10 cellular contexts compared by ENCODE assay signal in the genomic region with DNA sequence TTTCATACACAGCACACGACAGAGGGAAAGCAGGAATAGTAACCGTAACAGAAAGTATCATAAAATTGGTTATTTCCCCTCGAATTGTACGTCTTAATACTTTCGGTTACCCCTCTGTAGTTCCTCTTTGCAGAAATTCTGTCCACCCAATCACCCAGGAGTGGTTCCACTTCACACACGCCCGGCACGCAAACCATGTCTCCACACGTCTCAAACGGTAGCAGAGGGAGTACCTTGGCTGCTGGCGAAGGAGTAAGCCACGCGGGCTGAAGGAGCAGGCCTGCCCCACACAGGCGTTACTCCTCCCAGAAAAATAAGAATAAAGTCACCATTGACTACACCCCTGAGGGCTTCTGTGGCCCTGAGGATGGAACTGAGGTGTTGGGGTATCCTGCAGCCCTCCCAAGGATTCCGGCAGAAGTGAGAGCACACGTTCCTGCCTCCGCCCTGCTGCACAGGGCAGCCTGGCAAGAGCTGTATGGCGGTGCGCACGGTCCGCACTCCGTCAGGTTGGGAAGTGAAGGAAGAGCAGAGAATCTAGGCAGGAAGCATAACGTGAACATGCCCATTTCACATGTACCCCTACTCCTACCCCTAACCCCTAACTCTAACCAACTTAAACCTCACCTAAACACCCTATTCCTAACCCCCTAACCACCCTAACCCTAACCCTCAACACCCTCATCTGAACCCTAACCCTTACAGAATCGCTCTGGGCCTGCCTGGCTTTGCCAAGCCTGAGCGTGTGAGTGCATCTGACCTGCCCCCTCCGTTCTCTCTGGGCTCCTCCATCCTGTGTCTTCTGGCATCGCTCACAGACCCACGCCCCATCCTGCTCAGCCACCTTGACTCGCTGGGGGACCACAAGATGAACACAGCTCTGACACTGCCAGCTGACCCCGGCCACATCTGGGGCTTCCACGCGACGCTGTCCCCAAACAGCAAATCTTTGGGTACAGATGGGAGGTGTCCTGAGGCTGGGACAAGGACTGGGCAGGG. TPM values are rescaled to one million over a fixed set of nuclear protein-coding genes. Genes with fewer than 3 reads are reported as not detected.
A peak's percentile ranks its signal among the peaks of the same experiment; 100 is the strongest.
DNase-seq lines count a peak whose midpoint lies in the region; ATAC-seq, FAIRE-seq and TF ChIP-seq lines count a peak whose summit lies in the region.
"Had no signal": no experiment of that assay in that cellular context is flagged by ENCODE, and none has a peak within 500 bp of the region (broad histone marks: within the 10 kb centered on the region; RNA-seq: fewer than 3 reads in every experiment).

No MANE protein-coding gene starts in this region.

- SMC1A ChIA-PET in GM12878 (lab: Charles Lee; ENCODE audit: uncharacterized antibody, unreplicated experiment) = interaction anchor here (1.3 to 3.9 kb wide), 6 partner anchors 17 to 115 kb away, joined by 3 to 31 read pairs (median 10); partner anchors contain the start of gene GPR146

- CTCF ChIA-PET in GM12878 (lab: Yijun Ruan, JAX) = interaction anchor here (1.0 to 9.7 kb wide), 3 partner anchors 69 to 113 kb away, joined by 3 to 77 read pairs (median 39); no protein-coding TSS in a partner anchor

- H3K27ac ChIP-seq in GM12878 (ENCODE audit: control insufficient read depth, insufficient read depth) (peak overlapping the region; percentile 81), stomach (no peak overlapping the region), coronary artery (no peak overlapping the region)

- DNase-seq in GM13976 (ENCODE audit: low spot score) = peak; percentile 90
- peak; percentile 86 for DNase-seq in GM12878 (ENCODE audit: low read depth, low spot score)
- DNase-seq in stomach = no peak
- no peak for DNase-seq in activated CD4-positive, alpha-beta T cell treated with anti-CD3 and anti-CD28 coated beads, Interleukin-2, amount 50 U/mL, for 1 hour
- no peak for DNase-seq in coronary artery (ENCODE audit: low spot score)
- no peak for DNase-seq in OCI-M2 (lab: John Stamatoyannopoulos, UW; ENCODE audit: unreplicated experiment)
- DNase-seq: NCI-H2171 treated with DMSO at 0.1 percent for 48 hours had no signal

- peak; percentile 97 for FAIRE-seq in GM12878 (lab: Jason Lieb, UNC)

- in situ Hi-C loops in GM13976 (cut with MboI; ENCODE audit: low sequenced_read_pairs, unreplicated experiment) (no loop called here), GM12878 (cut with MboI) (loop anchor here (5.0 kb wide), 2 partner anchors 35 to 65 kb away; no protein-coding TSS in a partner anchor)

- WGBS in GM12878 (ENCODE audit: insufficient coverage, insufficient replicate concordance, low lambda C conversion rate, missing lambda C conversion rate) = 56% methylated on average over 33 of the region's 33 CpGs
- WGBS in stomach, 5 donors = 81 to 91% (median 90%) methylated on average over 29 to 33 of the region's 33 CpGs

- H2AFZ ChIP-seq in GM12878 (ENCODE audit: control insufficient read depth, low read depth, low read length) = no peak overlapping the region

- peaks cover 4 to 5% of the 10 kb centered on the region in 2 experiments; a peak in 3 of 4 replicates for H3K36me3 ChIP-seq in GM12878 (ENCODE audit: control insufficient read depth in 2 of 2, insufficient read depth in 2 of 2, low read length in 1 of 2)
- peaks cover 0 to 9% (median 8%) of the 10 kb centered on the region in 4 donors for H3K36me3 ChIP-seq in stomach

- H3K9me3 ChIP-seq in GM12878 (replicated peaks; ENCODE audit: control insufficient read depth, insufficient read depth, low read length) (no peaks in the 10 kb centered on the region; the same call in 2 of the 3 replicates), stomach (no peaks in the 10 kb centered on the region)
- H3K9me3 ChIP-seq: upper lobe of left lung had no signal

- H3K27me3 ChIP-seq in GM12878 (replicated peaks in 1 of 2; ENCODE audit: control insufficient read depth in 2 of 2, insufficient read depth in 2 of 2, low read length in 1 of 2) (no peaks in the 10 kb centered on the region), stomach (no peaks in the 10 kb centered on the region)
- H3K27me3 ChIP-seq: upper lobe of left lung had no signal

- H3K9ac ChIP-seq in GM12878 (ENCODE audit: control insufficient read depth, insufficient read depth, low read length) = no peak overlapping the region; the same call in 1 of the 2 replicates

- H3K4me3 ChIP-seq in GM12878 (peak overlapping the region; percentile 13; the same call in 1 of the 2 replicates), stomach (no peak overlapping the region), coronary artery (no peak overlapping the region)
- H3K4me3 ChIP-seq: upper lobe of left lung had no signal

- RAD21 ChIA-PET in GM12878 (lab: Charles Lee; ENCODE audit: unreplicated experiment) = interaction anchor here (0.6 to 5.1 kb wide), 5 partner anchors 19 to 68 kb away, joined by 3 to 196 read pairs (median 4); no protein-coding TSS in a partner anchor

- POLR2A ChIA-PET in GM12878 (lab: Charles Lee) = interaction anchor here (1.0 to 3.0 kb wide), 3 partner anchors 23 to 70 kb away, joined by 7 to 40 read pairs (median 11); no protein-coding TSS in a partner anchor

- TF ChIP-seq EP300 in GM12878 (IDR thresholded peaks at IDR 0.05; ENCODE audit: borderline replicate concordance in 1 of 2, control insufficient read depth in 1 of 2, low read depth in 2 of 2, low read length in 2 of 2) (peak; percentile 98; a peak in 3 of 4 replicates), stomach (IDR thresholded peaks at IDR 0.05) (no peak)

- ATAC-seq in GM21360 (IDR thresholded peaks at IDR 0.05; ENCODE audit: unreplicated experiment) (peak; percentile 51), HG03135 (IDR thresholded peaks at IDR 0.05; ENCODE audit: unreplicated experiment) (peak; percentile 52), GM12878 (peak; percentile 79)

- TF ChIP-seq RAD21 in GM12878 (IDR thresholded peaks at IDR 0.05; ENCODE audit: insufficient read depth, low read depth, low read length) = no peak; the same call in 1 of the 2 replicates

- H3K4me1 ChIP-seq in GM12878 (ENCODE audit: control insufficient read depth, insufficient read depth, low read length) (peaks cover 33% of the 10 kb centered on the region), stomach (peaks cover 26 to 45% (median 43%) of the 10 kb centered on the region in 4 donors)

- TF ChIP-seq POLR2A in GM12878 (IDR thresholded peaks at IDR 0.05; ENCODE audit: low read depth, low read length) = peak; percentile 65
- TF ChIP-seq POLR2A in stomach (IDR thresholded peaks at IDR 0.05) = no peak

- peak overlapping the region; percentile 76 for H3K4me2 ChIP-seq in GM12878 (ENCODE audit: control insufficient read depth, insufficient read depth)

- H4K20me1 ChIP-seq in GM12878 (ENCODE audit: control insufficient read depth, insufficient read depth) = no peaks in the 10 kb centered on the region

- H3K79me2 ChIP-seq in GM12878 (ENCODE audit: control insufficient read depth, insufficient read depth, low read length) = peaks cover 11% of the 10 kb centered on the region

- intact Hi-C loops in GM12878 (cut with micrococcal nuclease; ENCODE audit: unreplicated experiment) (loop anchor here (1.0 to 10.0 kb wide), 3 partner anchors 18 to 158 kb away; partner anchors contain the start of gene GPR146), stomach (cut with DNase I; ENCODE audit: low total_unique reads) (loop anchor here (5.0 kb wide), 1 partner anchor 65 kb away; no protein-coding TSS in a partner anchor)

- TF ChIP-seq CTCF in GM13976 (IDR thresholded peaks at IDR 0.05; ENCODE audit: borderline replicate concordance, control extremely low read depth, extremely low read depth, insufficient read depth, missing control alignments) = no peak
- peak in 1 of 3 experiments; percentile 10; a peak in 1 of 6 replicates for TF ChIP-seq CTCF in GM12878 (IDR thresholded peaks at IDR 0.05 in 2 of 3, conservative IDR thresholded peaks at IDR 0.05 in 1 of 3; ENCODE audit: control insufficient read depth in 2 of 3, extremely low read depth in 1 of 3, insufficient read depth in 1 of 3, low read depth in 3 of 3, low read length in 3 of 3)
- TF ChIP-seq CTCF in stomach (IDR thresholded peaks at IDR 0.05) = no peak
- TF ChIP-seq CTCF in coronary artery (IDR thresholded peaks at IDR 0.05) = no peak

- BruUV-seq in GM12878 (replicated peaks; lab: Mats Ljungman, UMichigan) = TSS peak; percentile 91

RNA-seq across cellular contexts. Expression of gene GPR146, which starts 18.2 kb away (rescaled TPM):
- total RNA-seq in GM12878 (2013; cell fraction: nucleolus; rRNA removed) = 30.0 and 31.5 TPM in 2 replicates
- total RNA-seq in GM12878 (2014; rRNA removed) (0.65 and 0.68 TPM in 2 replicates), GM12878 (2014; rRNA removed; fragmentation: Illumina TruSeq; extraction: Trizol) (0.36 and 0.92 TPM in 2 replicates), GM12878 (2021) (0.51 and 1.1 TPM in 2 replicates), stomach (10 to 100 TPM in 1 of 5 donors, 1 to 10 TPM in 4; 2.0 to 13.6 (median 4.4) TPM)
- polyA plus RNA-seq in GM12878 (2011; ENCODE audit: low read depth) = 3.5 TPM
- polyA plus RNA-seq in GM12878 (2011; rRNA removed) (9.0 and 12.0 TPM in 2 replicates), GM12878 (2014; fragmentation: Illumina TruSeq; extraction: Trizol) (0.19 TPM in 1 of 2 replicates, not detected in the other), GM12878 (2014; fragmentation: Nextera tagmentation; extraction: Ambion mirVana) (not detected), GM12878 (2014; rRNA removed) (0.50 and 0.80 TPM in 2 replicates), GM12878 (2016; fragmentation: Nextera tagmentation; extraction: Ambion mirVana) (1 to 10 TPM in 1 of 2 experiments, under 1 TPM in 1; 0.56 to 1.0 TPM), stomach (10 to 100 TPM in 2 of 3 donors, 1 to 10 TPM in 1; 6.4 to 14.6 (median 10.8) TPM)
- polyA plus RNA-seq in GM12878 (2011; cell fraction: cytosol; rRNA removed) = 12.9 and 14.2 TPM in 2 replicates
- polyA plus RNA-seq in GM12878 (2011; cell fraction: nucleus; rRNA removed) = 18.1 and 26.9 TPM in 2 replicates
- polyA plus RNA-seq in GM12878 (2012) = 5.0 and 11.4 TPM in 2 replicates
- 11.6 and 21.0 TPM in 2 replicates for polyA minus RNA-seq in GM12878 (2011; rRNA and poly(A)+ RNA removed)
- 2.2 and 3.7 TPM in 2 replicates for polyA minus RNA-seq in GM12878 (2011; cell fraction: cytosol; rRNA and poly(A)+ RNA removed)
- 6.0 and 13.7 TPM in 2 replicates for polyA minus RNA-seq in GM12878 (2011; cell fraction: nucleus; rRNA and poly(A)+ RNA removed)

RNA-seq across cellular contexts. Expression of gene GPER1, which starts 25.3 kb away (rescaled TPM):
- 22.4 and 23.1 TPM in 2 replicates for total RNA-seq in GM12878 (2013; cell fraction: nucleolus; rRNA removed)
- total RNA-seq in GM12878 (2014; rRNA removed) (5.3 and 5.5 TPM in 2 replicates), GM12878 (2014; rRNA removed; fragmentation: Illumina TruSeq; extraction: Trizol) (1.8 and 2.2 TPM in 2 replicates), GM12878 (2021) (6.3 and 7.7 TPM in 2 replicates), stomach (10 to 100 TPM in 2 of 5 donors, 1 to 10 TPM in 1, under 1 TPM in 1, not detected in 1; 0.58 to 18.3 (median 9.7) TPM)
- polyA plus RNA-seq in GM12878 (2011; ENCODE audit: low read depth) = 3.5 TPM
- polyA plus RNA-seq in GM12878 (2011; rRNA removed) (1.3 and 1.9 TPM in 2 replicates), GM12878 (2014; fragmentation: Illumina TruSeq; extraction: Trizol) (0.73 and 1.4 TPM in 2 replicates), GM12878 (2014; fragmentation: Nextera tagmentation; extraction: Ambion mirVana) (under 1 TPM; 0.03 to 0.73 TPM), GM12878 (2014; rRNA removed) (6.5 TPM in 2 replicates), GM12878 (2016; fragmentation: Nextera tagmentation; extraction: Ambion mirVana) (1 to 10 TPM; 3.0 to 5.2 TPM), stomach (10 to 100 TPM; 21.9 to 31.2 (median 26.0) TPM)
- polyA plus RNA-seq in GM12878 (2011; cell fraction: cytosol; rRNA removed) = 3.7 and 5.1 TPM in 2 replicates
- polyA plus RNA-seq in GM12878 (2011; cell fraction: nucleus; rRNA removed) = 7.0 and 10.0 TPM in 2 replicates
- 8.0 and 8.4 TPM in 2 replicates for polyA plus RNA-seq in GM12878 (2012)
- 3.1 and 5.3 TPM in 2 replicates for polyA minus RNA-seq in GM12878 (2011; rRNA and poly(A)+ RNA removed)
- 2.1 and 2.3 TPM in 2 replicates for polyA minus RNA-seq in GM12878 (2011; cell fraction: cytosol; rRNA and poly(A)+ RNA removed)
- 0.96 and 1.5 TPM in 2 replicates for polyA minus RNA-seq in GM12878 (2011; cell fraction: nucleus; rRNA and poly(A)+ RNA removed)

Comparison
In these comparisons a context has a peak if more than half of its experiments do, and no peak if none do; other contexts are left out.
1. DNase-seq: peak in GM13976 (single experiment) and GM12878 (single experiment); none in stomach (single experiment), activated CD4-positive, alpha-beta T cell treated with anti-CD3 and anti-CD28 coated beads, Interleukin-2, amount 50 U/mL, for 1 hour (single experiment), coronary artery (single experiment) and OCI-M2 (single experiment).
2. Peak in every context shown above with its lines, with median percentiles within 50 percentile points of each other: ATAC-seq.